16 cellular contexts compared by ENCODE assay signal in the genomic region with DNA sequence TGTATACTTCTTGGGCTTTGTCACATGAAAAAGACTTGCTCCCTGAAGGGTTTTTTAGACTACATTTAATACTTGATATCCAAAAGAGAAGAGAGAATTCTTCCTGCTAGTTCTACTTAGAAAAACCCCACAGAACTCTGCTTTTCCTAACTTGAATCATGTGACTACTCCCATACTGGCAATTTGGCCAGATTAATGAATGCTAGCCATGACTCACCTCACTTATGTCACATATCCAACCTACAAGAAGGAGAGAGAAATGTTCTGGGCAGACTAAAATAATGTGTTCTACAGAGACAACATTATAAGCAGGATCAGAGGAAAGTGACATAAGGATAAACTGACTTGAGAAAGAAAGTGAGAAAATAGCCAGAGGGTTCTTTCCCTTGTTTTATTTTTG.
A peak's percentile ranks its signal among the peaks of the same experiment; 100 is the strongest.
DNase-seq lines count a peak whose midpoint lies in the region; ATAC-seq and TF ChIP-seq lines count a peak whose summit lies in the region.
"Had no signal": no experiment of that assay in that cellular context is flagged by ENCODE, and none has a peak within 500 bp of the region (broad histone marks: within the 10 kb centered on the region; RNA-seq: fewer than 3 reads in every experiment).

No MANE protein-coding gene starts in this region.

- H3K36me3 ChIP-seq in HUES6 (ENCODE audit: control insufficient read depth, insufficient read depth, low read length) (peaks cover 46% of the 10 kb centered on the region), lower lobe of right lung (no peaks in the 10 kb centered on the region)

- H3K4me3 ChIP-seq in HUES6 (ENCODE audit: low read depth, low read length) (no peak overlapping the region), cardiac fibroblast (replicated peaks in 1 of 2; ENCODE audit: low read depth in 2 of 2, low read length in 2 of 2) (no peak overlapping the region), lower lobe of right lung (no peak overlapping the region)

- DNase-seq in AG08395 (ENCODE audit: low spot score) (peak; percentile 41), cardiac fibroblast (ENCODE audit: low read depth in 2 of 2) (peak; percentile 54 to 70), kidney glomerular epithelial cell (lab: John Stamatoyannopoulos, UW) (peak; percentile 59), NCI-H1694 treated with DMSO at 0.1 percent for 48 hours (lab: John Stamatoyannopoulos, UW) (no peak), lower lobe of right lung (no peak), omental fat pad (ENCODE audit: low spot score) (no peak)
- DNase-seq: activated naive CD4-positive, alpha-beta T cell treated with Interleukin-2 at 50 U/mL for 16 hours; GDM1; hippocampal formation; MV-4-11; NCI-H2227 treated with DMSO at 0.1 percent for 48 hours; stimulated activated CD4-positive, alpha-beta T cell treated with anti-CD3 and anti-CD28 coated beads, Interleukin-4, amount 100 ng/mL, for 1 hour; stimulated activated naive CD4-positive, alpha-beta T cell had no signal

- no peak for ATAC-seq in lower lobe of right lung
- ATAC-seq in omental fat pad (ENCODE audit: low FRiP score), result no peak
- ATAC-seq in HG03139 (IDR thresholded peaks at IDR 0.05; ENCODE audit: unreplicated experiment), result no peak

- peak overlapping the region; percentile 18; the same call in 1 of the 2 replicates for H3K27ac ChIP-seq in HUES6 (ENCODE audit: low read depth, low read length)
- H3K27ac ChIP-seq in lower lobe of right lung, result no peak overlapping the region
- H3K27ac ChIP-seq: RWPE1 had no signal

- TF ChIP-seq CTCF in cardiac fibroblast (IDR thresholded peaks at IDR 0.05; ENCODE audit: low read depth, low read length) (no peak), lower lobe of right lung (IDR thresholded peaks at IDR 0.05) (no peak), omental fat pad (IDR thresholded peaks at IDR 0.05) (no peak)

- H3K9ac ChIP-seq in HUES6 (ENCODE audit: low read length), result no peak overlapping the region

- peaks cover 4% of the 10 kb centered on the region; the same call in 1 of the 2 replicates for H3K4me1 ChIP-seq in HUES6 (ENCODE audit: control insufficient read depth, insufficient read depth, low read length)
- H3K4me1 ChIP-seq in lower lobe of right lung, result no peaks in the 10 kb centered on the region

- H3K9me3 ChIP-seq in HUES6 (ENCODE audit: control insufficient read depth, insufficient read depth, low read depth, low read length) (peaks cover 8% of the 10 kb centered on the region; the same call in 1 of the 2 replicates), lower lobe of right lung (peaks cover 7% of the 10 kb centered on the region)

- H3K27me3 ChIP-seq in HUES6 (ENCODE audit: control insufficient read depth, insufficient read depth, low read length), result no peaks in the 10 kb centered on the region
- H3K27me3 ChIP-seq in lower lobe of right lung (ENCODE audit: low read depth), result no peaks in the 10 kb centered on the region

- intact Hi-C loops in lower lobe of right lung (cut with DNase I), result no loop called here

Comparison
In these comparisons a context has a peak if more than half of its experiments do, and no peak if none do; other contexts are left out.
1. DNase-seq: peak in AG08395 (single experiment), cardiac fibroblast (2 of 2) and kidney glomerular epithelial cell (single experiment); none in NCI-H1694 treated with DMSO at 0.1 percent for 48 hours (single experiment), lower lobe of right lung (single experiment) and omental fat pad (single experiment).